In the genomic region with DNA sequence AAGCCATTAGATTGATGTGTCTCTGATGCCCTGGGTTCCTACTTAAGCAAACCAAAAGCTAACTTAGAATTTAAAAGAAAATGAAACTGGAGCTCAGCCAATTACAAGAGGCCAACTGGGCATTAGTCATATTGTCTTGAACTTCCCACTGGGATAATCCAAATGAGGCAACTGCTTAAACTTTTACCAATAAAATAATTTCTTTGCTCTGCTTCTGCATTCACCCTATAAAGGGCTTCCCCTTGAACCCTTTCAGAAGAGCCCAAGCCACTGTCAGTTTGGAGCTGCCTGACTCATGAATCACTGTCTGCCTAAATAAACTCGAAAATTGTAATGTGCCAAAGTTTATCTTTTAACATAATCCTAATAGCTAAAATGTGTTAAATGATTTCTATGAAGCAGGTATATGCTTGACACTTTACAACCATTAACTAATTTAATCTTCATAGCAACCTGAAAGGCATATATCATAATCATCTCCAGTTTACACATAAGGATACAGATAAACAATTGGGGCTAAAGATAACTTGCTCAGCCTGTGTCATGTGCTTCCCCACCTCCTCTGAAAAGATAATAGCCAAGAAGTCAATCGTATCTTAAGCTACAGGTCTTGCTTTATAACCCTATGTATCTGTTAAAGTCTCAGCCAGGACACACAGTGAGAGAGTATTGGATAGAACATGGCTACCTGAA, we compare ENCODE assay signal across 10 cellular contexts. TPM values are rescaled to one million over a fixed set of nuclear protein-coding genes. Genes with fewer than 3 reads are reported as not detected.
DNase-seq lines count a peak whose midpoint lies in the region; ATAC-seq and TF ChIP-seq lines count a peak whose summit lies in the region.
"Had no signal": no experiment of that assay in that cellular context is flagged by ENCODE, and none has a peak within 500 bp of the region (broad histone marks: within the 10 kb centered on the region; RNA-seq: fewer than 3 reads in every experiment).

No MANE protein-coding gene starts in this region.

- peak overlapping the region; percentile 56 for H3K27ac ChIP-seq in CD4-positive, alpha-beta memory T cell (ENCODE audit: low read depth, low read length)
- H3K27ac ChIP-seq in GM23248 (peak overlapping the region; percentile 34), transverse colon (no peak overlapping the region)

- H3K4me2 ChIP-seq in GM23248 (ENCODE audit: unreplicated experiment): no peak overlapping the region

- peaks cover 16 to 43% (median 26%) of the 10 kb centered on the region in 4 donors for H3K4me1 Mint-ChIP-seq in CD4-positive, alpha-beta memory T cell
- H3K4me1 Mint-ChIP-seq in T-helper 17 cell: peaks cover 17% of the 10 kb centered on the region

- CTCF ChIA-PET in CD4-positive, alpha-beta memory T cell (lab: Charles Lee; ENCODE audit: partially characterized antibody): interaction anchor here (1.5 to 2.7 kb wide), 6 partner anchors 8 to 150 kb away, joined by 4 to 49 read pairs (median 10); partner anchors contain the start of genes ARSK, RFESD and SKIC3

- H3K9me3 ChIP-seq in CD4-positive, alpha-beta memory T cell (ENCODE audit: control insufficient read depth in 1 of 2, low read length in 2 of 2): no peaks in the 10 kb centered on the region
- H3K9me3 ChIP-seq in GM23248 (ENCODE audit: low read depth) (no peaks in the 10 kb centered on the region), T-helper 17 cell (ENCODE audit: control insufficient read depth, low read length, poor library complexity, severe bottlenecking) (no peaks in the 10 kb centered on the region), transverse colon (no peaks in the 10 kb centered on the region)

- H3K36me3 Mint-ChIP-seq in CD4-positive, alpha-beta memory T cell: no peaks in the 10 kb centered on the region
- H3K36me3 Mint-ChIP-seq in T-helper 17 cell (ENCODE audit: low read depth): no peaks in the 10 kb centered on the region

- H2AFZ ChIP-seq in GM23248: peak overlapping the region; percentile 53

- no peaks in the 10 kb centered on the region for H3K27me3 ChIP-seq in CD4-positive, alpha-beta memory T cell (ENCODE audit: insufficient read depth, low read length)
- H3K27me3 ChIP-seq in GM23248 (replicated peaks; ENCODE audit: insufficient read depth): no peaks in the 10 kb centered on the region
- no peaks in the 10 kb centered on the region for H3K27me3 ChIP-seq in transverse colon

- peaks cover 0 to 2% (median 0%) of the 10 kb centered on the region in 8 donors for H3K9me3 Mint-ChIP-seq in CD4-positive, alpha-beta memory T cell

- intact Hi-C loops in CD4-positive, alpha-beta memory T cell (cut with micrococcal nuclease): no loop called here
- intact Hi-C loops in transverse colon (cut with DNase I; ENCODE audit: low total_unique reads): loop anchor here (10.0 kb wide), 1 partner anchor 703 kb away; no protein-coding TSS in a partner anchor

- peak overlapping the region in 6 of 8 donors; percentile 10 to 80 (median 48) for H3K4me3 Mint-ChIP-seq in CD4-positive, alpha-beta memory T cell
- peak overlapping the region; percentile 56 for H3K4me3 Mint-ChIP-seq in T-helper 17 cell

- in situ Hi-C loops in GM23248 (cut with MboI): no loop called here
- in situ Hi-C loops in transverse colon (cut with MboI; ENCODE audit: low pct_ligation_motif_present in 1 of 4, low pct_unique_long_range_greater_than_20kb in 1 of 4, low sequenced_read_pairs in 3 of 4): loop anchor here in 1 of 4 donors (25.0 kb wide), 1 partner anchor 706 kb away; no protein-coding TSS in a partner anchor

- no peak for TF ChIP-seq POLR2A in transverse colon (IDR thresholded peaks at IDR 0.05)

- H3F3A ChIP-seq in GM23248 (ENCODE audit: insufficient read depth): peaks cover 6% of the 10 kb centered on the region; the same call in 1 of the 2 replicates

- H3K4me3 ChIP-seq in CD4-positive, alpha-beta memory T cell (ENCODE audit: low read length in 2 of 2): no peak overlapping the region
- H3K4me3 ChIP-seq in GM23248 (no peak overlapping the region), transverse colon (no peak overlapping the region)
- H3K4me3 ChIP-seq: lung had no signal

- POLR2A ChIA-PET in CD4-positive, alpha-beta memory T cell (lab: Charles Lee; ENCODE audit: partially characterized antibody): interaction anchor here (1.0 to 2.8 kb wide), 10 partner anchors 9 to 203 kb away, joined by 3 to 87 read pairs (median 4); partner anchors contain the start of genes ARSK, RFESD and SKIC3

- TF ChIP-seq EP300 in transverse colon (IDR thresholded peaks at IDR 0.05; ENCODE audit: low read depth): no peak

- DNase-seq in CD4-positive, alpha-beta memory T cell: no peak
- peak; percentile 88 for DNase-seq in GM23248
- no peak for DNase-seq in T-helper 17 cell
- peak; percentile 53 for DNase-seq in glomerular visceral epithelial cell (ENCODE audit: extremely low spot score)
- no peak for DNase-seq in NCI-H2107 (lab: John Stamatoyannopoulos, UW)
- no peak for DNase-seq in transverse colon
- DNase-seq: NCI-H1417 treated with DMSO at 0.1 percent for 48 hours had no signal

- H3K27ac Mint-ChIP-seq in CD4-positive, alpha-beta memory T cell: peak overlapping the region; percentile 90 to 99 (median 96)
- H3K27ac Mint-ChIP-seq in T-helper 17 cell: peak overlapping the region; percentile 89

- H3K9ac ChIP-seq in GM23248: no peak overlapping the region

- H3K27me3 Mint-ChIP-seq in CD4-positive, alpha-beta memory T cell: peaks cover 0 to 2% of the 10 kb centered on the region in 2 donors
- H3K27me3 Mint-ChIP-seq in T-helper 17 cell: peaks cover 2% of the 10 kb centered on the region

- WGBS in GM23248 (ENCODE audit: low coverage in 1 of 2, low lambda C conversion rate in 2 of 2, missing lambda C conversion rate in 2 of 2), 2 experiments: 43 to 54% methylated on average over 2 of the region's 2 CpGs
- WGBS in transverse colon (ENCODE audit: low coverage in 1 of 2), 2 donors: 61 to 62% methylated on average over 2 of the region's 2 CpGs

- H3K36me3 ChIP-seq in CD4-positive, alpha-beta memory T cell (ENCODE audit: insufficient read depth, low read length): no peaks in the 10 kb centered on the region
- H3K36me3 ChIP-seq in GM23248 (ENCODE audit: low read depth): no peaks in the 10 kb centered on the region
- H3K36me3 ChIP-seq in transverse colon: no peaks in the 10 kb centered on the region

- ATAC-seq in T-helper 17 cell: peak; percentile 1
- ATAC-seq in GM21367 (IDR thresholded peaks at IDR 0.05; ENCODE audit: unreplicated experiment): no peak
- no peak for ATAC-seq in HG03520 (IDR thresholded peaks at IDR 0.05; ENCODE audit: unreplicated experiment)

- H3K9me2 ChIP-seq in GM23248 (ENCODE audit: insufficient read depth): no peaks in the 10 kb centered on the region

- peaks cover 15% of the 10 kb centered on the region for H3K4me1 ChIP-seq in CD4-positive, alpha-beta memory T cell (ENCODE audit: insufficient read depth, low read length)
- peaks cover 16% of the 10 kb centered on the region for H3K4me1 ChIP-seq in GM23248 (ENCODE audit: insufficient read depth)
- H3K4me1 ChIP-seq in transverse colon: peaks cover 4 to 18% (median 12%) of the 10 kb centered on the region in 4 donors

- H3K79me2 ChIP-seq in GM23248 (ENCODE audit: insufficient read depth): no peaks in the 10 kb centered on the region

- no peak for TF ChIP-seq CTCF in transverse colon (IDR thresholded peaks at IDR 0.05)

- no peaks in the 10 kb centered on the region for H4K20me1 ChIP-seq in GM23248 (ENCODE audit: insufficient read depth)

RNA-seq across cellular contexts. Expression of gene GPR150, which starts 11.5 kb away (rescaled TPM):
- total RNA-seq in CD4-positive, alpha-beta memory T cell: 1 to 10 TPM; 1.5 to 2.4 TPM
- polyA plus RNA-seq in CD4-positive, alpha-beta memory T cell: 1 to 10 TPM; 3.1 to 6.1 TPM
- total RNA-seq in GM23248 (2014; rRNA removed; shearing (Covaris generic)): 1.1 TPM in 1 of 2 replicates, not detected in the other
- 0.25 and 0.35 TPM in 2 replicates for polyA plus RNA-seq in GM23248 (2016; fragmentation: Nextera tagmentation; extraction: Ambion mirVana)
- 1 to 10 TPM; 1.8 to 2.5 TPM for total RNA-seq in T-helper 17 cell
- total RNA-seq in transverse colon: under 1 TPM in 2 of 4 donors, not detected in 2; 0.41 to 0.60 TPM

RNA-seq across cellular contexts. Expression of gene RFESD, which starts 15.2 kb away (rescaled TPM):
- total RNA-seq in CD4-positive, alpha-beta memory T cell: 1 to 10 TPM; 9.1 to 9.3 TPM
- polyA plus RNA-seq in CD4-positive, alpha-beta memory T cell: 10 to 100 TPM in 1 of 2 donors, 1 to 10 TPM in 1; 9.9 to 11.8 TPM
- total RNA-seq in GM23248 (2014; rRNA removed; shearing (Covaris generic)): 0.38 and 1.2 TPM in 2 replicates
- 4.6 and 6.6 TPM in 2 replicates for polyA plus RNA-seq in GM23248 (2016; fragmentation: Nextera tagmentation; extraction: Ambion mirVana)
- total RNA-seq in T-helper 17 cell (1 to 10 TPM; 2.8 to 2.9 TPM), transverse colon (1 to 10 TPM in 2 of 4 donors, not detected in 2; 1.1 to 1.4 TPM)

RNA-seq across cellular contexts. Expression of gene SPATA9, which starts 51.4 kb away (rescaled TPM):
- not detected for total RNA-seq in CD4-positive, alpha-beta memory T cell
- under 1 TPM in 1 of 2 donors, not detected in 1; 0.09 TPM for polyA plus RNA-seq in CD4-positive, alpha-beta memory T cell
- 0.22 TPM in 1 of 2 replicates, not detected in the other for total RNA-seq in GM23248 (2014; rRNA removed; shearing (Covaris generic))
- polyA plus RNA-seq in GM23248 (2016; fragmentation: Nextera tagmentation; extraction: Ambion mirVana): 0.71 and 0.96 TPM in 2 replicates
- not detected for total RNA-seq in T-helper 17 cell
- 1 to 10 TPM in 1 of 4 donors, under 1 TPM in 1, not detected in 2; 0.82 to 1.5 TPM for total RNA-seq in transverse colon

Comparison
In these comparisons a context has a peak if more than half of its experiments do, and no peak if none do; other contexts are left out.
1. DNase-seq: peak in GM23248 (single experiment) and glomerular visceral epithelial cell (single experiment); none in CD4-positive, alpha-beta memory T cell (0 of 5), T-helper 17 cell (0 of 3), NCI-H2107 (single experiment) and transverse colon (single experiment).
2. H3K27ac ChIP-seq: peak in CD4-positive, alpha-beta memory T cell (single experiment) and GM23248 (single experiment); none in transverse colon (0 of 4).